Comparison of ENCODE assay signal across 12 cellular contexts in the genomic region with DNA sequence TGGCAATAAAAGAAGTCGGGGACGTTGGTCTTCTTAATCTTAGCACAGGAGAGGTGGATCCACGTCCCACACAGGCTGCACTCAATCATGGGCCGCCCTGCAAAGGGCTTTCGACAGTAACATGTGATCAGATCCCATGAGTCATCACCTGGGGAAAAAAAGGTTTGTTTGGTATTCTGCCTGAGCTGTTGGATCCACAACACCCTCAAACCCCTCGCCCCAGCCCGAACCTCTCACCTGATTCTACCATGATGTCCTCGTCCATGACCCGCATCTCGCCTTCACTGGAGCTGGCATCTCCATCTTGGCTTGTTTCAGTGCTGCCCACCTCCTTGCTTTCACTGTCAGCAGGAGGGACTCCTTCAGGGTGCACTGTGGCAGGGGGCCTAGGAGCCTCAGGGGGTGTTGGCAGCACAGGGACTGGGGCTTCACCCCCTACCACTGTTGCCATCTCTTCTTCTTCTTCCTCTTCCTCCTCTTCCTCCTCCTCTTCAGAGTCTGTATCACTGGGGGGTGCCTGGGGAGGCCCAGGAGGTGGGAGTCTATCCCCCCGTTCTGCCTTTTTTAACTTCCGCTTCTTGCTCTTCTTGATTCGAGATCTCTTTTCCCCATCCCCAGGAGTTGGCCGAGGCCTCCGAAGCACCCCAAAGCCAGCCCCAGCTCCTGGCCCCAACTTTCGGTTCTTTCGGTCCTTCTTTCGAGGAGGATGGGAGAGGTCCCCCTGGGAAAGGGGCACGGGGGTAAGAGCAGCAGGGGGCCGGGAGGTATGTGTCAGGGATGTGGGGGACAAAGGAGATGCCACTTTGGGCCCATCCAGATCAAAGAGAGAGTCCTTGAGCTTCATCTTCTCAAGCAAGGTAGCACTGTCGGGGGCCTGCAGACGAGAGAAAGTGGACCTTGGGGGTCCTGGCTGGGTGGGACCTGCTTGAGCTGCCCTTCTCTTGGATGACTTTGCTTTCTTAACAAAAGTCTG. TPM values are rescaled to one million over a fixed set of nuclear protein-coding genes. Genes with fewer than 3 reads are reported as not detected.
A peak's percentile ranks its signal among the peaks of the same experiment; 100 is the strongest.
DNase-seq lines count a peak whose midpoint lies in the region; ATAC-seq and TF ChIP-seq lines count a peak whose summit lies in the region.
"Had no signal": no experiment of that assay in that cellular context is flagged by ENCODE, and none has a peak within 500 bp of the region (broad histone marks: within the 10 kb centered on the region; RNA-seq: fewer than 3 reads in every experiment).

No MANE protein-coding gene starts in this region.

- DNase-seq in heart left ventricle (peak in 4 of 5 donors; percentile 11 to 54 (median 22)), Right ventricle myocardium superior (no peak), activated B cell treated with CpG ODN at 0.5 μM for 24 hours (no peak), foreskin keratinocyte (peak in 1 of 2 donors; percentile 57), NCI-H1436 (lab: John Stamatoyannopoulos, UW) (no peak), LoVo (ENCODE audit: low spot score) (no peak)
- DNase-seq: EL; heart right ventricle; NCI-H526 treated with DMSO at 0.1 percent for 48 hours; stimulated activated naive CD4-positive, alpha-beta T cell had no signal

- H3K9me3 ChIP-seq in heart left ventricle, result no peaks in the 10 kb centered on the region
- no peaks in the 10 kb centered on the region for H3K9me3 ChIP-seq in thymus (ENCODE audit: control insufficient read depth)
- H3K9me3 ChIP-seq: heart right ventricle had no signal

- no peaks in the 10 kb centered on the region for H3K9me3 Mint-ChIP-seq in activated B cell treated with CpG ODN at 0.5 μM for 24 hours

- no peak for ATAC-seq in heart left ventricle
- no peak for ATAC-seq in Right ventricle myocardium superior (ENCODE audit: poor library complexity)
- ATAC-seq in activated B cell treated with CpG ODN at 0.5 μM for 24 hours (ENCODE audit: low read depth), result no peak
- ATAC-seq in foreskin keratinocyte, result peak; percentile 25
- no peak for ATAC-seq in HG03135 (IDR thresholded peaks at IDR 0.05; ENCODE audit: unreplicated experiment)
- ATAC-seq: heart right ventricle had no signal

- CTCF ChIA-PET in activated B cell treated with CpG ODN at 0.5 μM for 24 hours (lab: Charles Lee), result no interaction called here

- intact Hi-C loops in heart left ventricle (cut with DNase I) (loop anchor here in 3 of 10 donors (2.0 to 10.0 kb wide), 4 partner anchors 15 to 609 kb away; a partner anchor contains a TSS), Right ventricle myocardium superior (cut with DNase I) (no loop called here), activated B cell treated with CpG ODN at 0.5 μM for 24 hours (cut with micrococcal nuclease) (loop anchor here (5.0 kb wide), 1 partner anchor 451 kb away; a partner anchor contains a TSS)

- H3K4me1 ChIP-seq in heart left ventricle, result peaks cover 10 to 67% (median 39%) of the 10 kb centered on the region in 12 donors
- no peaks in the 10 kb centered on the region for H3K4me1 ChIP-seq in foreskin keratinocyte
- H3K4me1 ChIP-seq in thymus (ENCODE audit: control insufficient read depth, insufficient read depth, low read length), result peaks cover 36% of the 10 kb centered on the region

- H3K4me3 Mint-ChIP-seq in activated B cell treated with CpG ODN at 0.5 μM for 24 hours, result peak overlapping the region; percentile 86

- H3K36me3 ChIP-seq in heart left ventricle, result peaks cover 0 to 38% (median 26%) of the 10 kb centered on the region in 9 donors
- peaks cover 27% of the 10 kb centered on the region for H3K36me3 ChIP-seq in thymus (ENCODE audit: control insufficient read depth, insufficient read depth)

- no peak overlapping the region for H3K4me3 ChIP-seq in heart left ventricle
- no peak overlapping the region for H3K4me3 ChIP-seq in thymus (ENCODE audit: low read length)

- peak overlapping the region; percentile 88 for H3K27ac Mint-ChIP-seq in activated B cell treated with CpG ODN at 0.5 μM for 24 hours

- WGBS in heart left ventricle, 4 donors, result 84 to 87% (median 85%) methylated on average over 21 to 22 of the region's 22 CpGs
- 97% methylated on average over 22 of the region's 22 CpGs for WGBS in thymus

- no peak for TF ChIP-seq CTCF in heart left ventricle (IDR thresholded peaks at IDR 0.05)
- TF ChIP-seq CTCF in activated B cell treated with CpG ODN at 0.5 μM for 24 hours (IDR thresholded peaks at IDR 0.05), result no peak
- TF ChIP-seq CTCF in foreskin keratinocyte (conservative IDR thresholded peaks at IDR 0.05), result no peak

- H3K27me3 ChIP-seq in heart left ventricle (no peaks in the 10 kb centered on the region), foreskin keratinocyte (no peaks in the 10 kb centered on the region), thymus (ENCODE audit: control insufficient read depth, insufficient read depth) (no peaks in the 10 kb centered on the region)
- H3K27me3 ChIP-seq: heart right ventricle had no signal

- no peaks in the 10 kb centered on the region for H3K27me3 Mint-ChIP-seq in activated B cell treated with CpG ODN at 0.5 μM for 24 hours

- H3K27ac ChIP-seq in heart left ventricle, result peak overlapping the region in 1 of 12 donors; percentile 91
- H3K27ac ChIP-seq in foreskin keratinocyte, result no peak overlapping the region
- peak overlapping the region; percentile 8 for H3K27ac ChIP-seq in thymus (ENCODE audit: low read depth)

- TF ChIP-seq POLR2A in heart left ventricle (IDR thresholded peaks at IDR 0.05), result no peak

- POLR2A ChIA-PET in activated B cell treated with CpG ODN at 0.5 μM for 24 hours (lab: Charles Lee), result interaction anchor here (0.5 to 15.0 kb wide), 4 partner anchors 14 to 70 kb away, joined by 4 to 245 read pairs (median 70); a partner anchor contains a TSS

- peaks cover 65% of the 10 kb centered on the region for H3K4me1 Mint-ChIP-seq in activated B cell treated with CpG ODN at 0.5 μM for 24 hours

- peaks cover 54% of the 10 kb centered on the region for H3K36me3 Mint-ChIP-seq in activated B cell treated with CpG ODN at 0.5 μM for 24 hours (ENCODE audit: low read depth)

RNA-seq across cellular contexts. Expression of a gene that starts 1.7 kb away (rescaled TPM):
- total RNA-seq in heart left ventricle (10 to 100 TPM; 14.0 to 28.6 (median 17.8) TPM), Right ventricle myocardium superior (20.4 TPM), activated B cell treated with CpG ODN at 0.5 μM for 24 hours (56.1 and 64.6 TPM in 2 replicates), foreskin keratinocyte (41.5 and 45.0 TPM in 2 replicates)
- polyA plus RNA-seq in heart left ventricle (10 to 100 TPM; 13.0 to 15.6 TPM), foreskin keratinocyte (28.0 and 31.2 TPM in 2 replicates), thymus (26.6 TPM)

RNA-seq across cellular contexts. Expression of a gene that starts 3.3 kb away (rescaled TPM):
- total RNA-seq in heart left ventricle, result 10 to 100 TPM; 19.1 to 36.7 (median 23.0) TPM
- polyA plus RNA-seq in heart left ventricle, result 10 to 100 TPM; 13.7 to 31.8 TPM
- 19.4 TPM for total RNA-seq in Right ventricle myocardium superior
- total RNA-seq in activated B cell treated with CpG ODN at 0.5 μM for 24 hours, result 45.5 and 46.6 TPM in 2 replicates
- total RNA-seq in foreskin keratinocyte, result 49.1 and 51.2 TPM in 2 replicates
- 55.9 and 56.8 TPM in 2 replicates for polyA plus RNA-seq in foreskin keratinocyte
- 47.5 TPM for polyA plus RNA-seq in thymus

RNA-seq across cellular contexts. Expression of a gene that starts 6.3 kb away (rescaled TPM):
- total RNA-seq in heart left ventricle (100 to 1,000 TPM; 293 to 591 (median 491) TPM), Right ventricle myocardium superior (432 TPM), activated B cell treated with CpG ODN at 0.5 μM for 24 hours (291 and 325 TPM in 2 replicates), foreskin keratinocyte (162 and 204 TPM in 2 replicates)
- polyA plus RNA-seq in heart left ventricle (100 to 1,000 TPM; 580 to 674 TPM), foreskin keratinocyte (319 and 384 TPM in 2 replicates), thymus (846 TPM)

RNA-seq across cellular contexts. Expression of a gene that starts 15.6 kb away (rescaled TPM):
- total RNA-seq in heart left ventricle (100 to 1,000 TPM in 6 of 9 donors, 10 to 100 TPM in 3; 54.0 to 126 (median 107) TPM), Right ventricle myocardium superior (109 TPM), activated B cell treated with CpG ODN at 0.5 μM for 24 hours (165 and 168 TPM in 2 replicates), foreskin keratinocyte (84.9 and 89.6 TPM in 2 replicates)
- polyA plus RNA-seq in heart left ventricle (100 to 1,000 TPM in 1 of 2 donors, 10 to 100 TPM in 1; 54.4 to 120 TPM), foreskin keratinocyte (171 and 177 TPM in 2 replicates), thymus (79.7 TPM)

RNA-seq across cellular contexts. Expression of a gene that starts 16.0 kb away (rescaled TPM):
- total RNA-seq in heart left ventricle (10 to 100 TPM; 28.0 to 87.2 (median 52.6) TPM), Right ventricle myocardium superior (71.6 TPM), activated B cell treated with CpG ODN at 0.5 μM for 24 hours (49.2 and 53.6 TPM in 2 replicates), foreskin keratinocyte (31.8 and 63.6 TPM in 2 replicates)
- polyA plus RNA-seq in heart left ventricle (10 to 100 TPM; 33.5 to 47.0 TPM), foreskin keratinocyte (42.6 and 104 TPM in 2 replicates), thymus (35.9 TPM)

Comparison
In these comparisons a context has a peak if more than half of its experiments do, and no peak if none do; other contexts are left out.
1. DNase-seq: peak in heart left ventricle (4 of 5); none in Right ventricle myocardium superior (single experiment), activated B cell treated with CpG ODN at 0.5 μM for 24 hours (single experiment), NCI-H1436 (single experiment) and LoVo (single experiment).